Comparison of ENCODE assay signal across 1 cellular context in the genomic region with DNA sequence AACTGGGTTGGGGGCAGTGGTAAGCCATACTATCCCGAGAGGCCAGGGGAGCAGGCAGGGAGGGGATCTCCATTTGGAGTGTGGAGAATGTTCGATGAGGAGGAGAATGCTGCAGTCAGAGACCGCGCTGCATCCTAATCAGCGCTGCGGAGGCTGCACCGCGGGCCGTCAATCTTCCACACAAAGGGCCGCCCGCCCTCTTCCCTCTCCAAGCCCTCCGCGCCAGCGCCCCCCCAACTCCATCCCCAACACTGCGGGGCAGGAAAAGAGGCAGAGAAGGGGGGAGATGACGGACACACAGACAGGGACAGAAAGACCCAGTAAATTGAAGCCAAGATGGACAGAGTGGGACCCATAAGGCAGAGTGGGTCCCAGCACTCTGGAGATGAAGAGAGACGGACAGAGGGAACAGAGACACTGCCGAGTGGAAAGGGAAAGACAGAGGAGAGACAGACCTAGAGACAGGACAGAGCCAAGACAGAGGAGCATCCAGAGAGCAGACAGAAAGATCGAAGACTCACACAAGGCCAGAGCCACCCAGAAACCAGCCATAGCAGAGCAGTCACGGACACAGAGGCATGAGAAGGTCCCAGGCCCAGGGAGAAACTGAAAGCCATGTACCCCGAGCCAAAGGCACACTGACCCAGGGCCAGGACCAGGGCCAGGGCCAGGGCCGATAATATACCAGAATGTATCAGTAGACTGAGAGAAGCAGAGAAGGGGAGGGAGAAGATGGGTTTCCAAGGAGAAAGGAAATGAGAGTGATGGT.
TF ChIP-seq lines count a peak whose summit lies in the region.

No MANE protein-coding gene starts in this region.

TF ChIP-seq in GM23338, 12 proteins besides CTCF, POLR2A, EP300 and RAD21 (continued from another document):
- TF ChIP-seq, protein P1, sequence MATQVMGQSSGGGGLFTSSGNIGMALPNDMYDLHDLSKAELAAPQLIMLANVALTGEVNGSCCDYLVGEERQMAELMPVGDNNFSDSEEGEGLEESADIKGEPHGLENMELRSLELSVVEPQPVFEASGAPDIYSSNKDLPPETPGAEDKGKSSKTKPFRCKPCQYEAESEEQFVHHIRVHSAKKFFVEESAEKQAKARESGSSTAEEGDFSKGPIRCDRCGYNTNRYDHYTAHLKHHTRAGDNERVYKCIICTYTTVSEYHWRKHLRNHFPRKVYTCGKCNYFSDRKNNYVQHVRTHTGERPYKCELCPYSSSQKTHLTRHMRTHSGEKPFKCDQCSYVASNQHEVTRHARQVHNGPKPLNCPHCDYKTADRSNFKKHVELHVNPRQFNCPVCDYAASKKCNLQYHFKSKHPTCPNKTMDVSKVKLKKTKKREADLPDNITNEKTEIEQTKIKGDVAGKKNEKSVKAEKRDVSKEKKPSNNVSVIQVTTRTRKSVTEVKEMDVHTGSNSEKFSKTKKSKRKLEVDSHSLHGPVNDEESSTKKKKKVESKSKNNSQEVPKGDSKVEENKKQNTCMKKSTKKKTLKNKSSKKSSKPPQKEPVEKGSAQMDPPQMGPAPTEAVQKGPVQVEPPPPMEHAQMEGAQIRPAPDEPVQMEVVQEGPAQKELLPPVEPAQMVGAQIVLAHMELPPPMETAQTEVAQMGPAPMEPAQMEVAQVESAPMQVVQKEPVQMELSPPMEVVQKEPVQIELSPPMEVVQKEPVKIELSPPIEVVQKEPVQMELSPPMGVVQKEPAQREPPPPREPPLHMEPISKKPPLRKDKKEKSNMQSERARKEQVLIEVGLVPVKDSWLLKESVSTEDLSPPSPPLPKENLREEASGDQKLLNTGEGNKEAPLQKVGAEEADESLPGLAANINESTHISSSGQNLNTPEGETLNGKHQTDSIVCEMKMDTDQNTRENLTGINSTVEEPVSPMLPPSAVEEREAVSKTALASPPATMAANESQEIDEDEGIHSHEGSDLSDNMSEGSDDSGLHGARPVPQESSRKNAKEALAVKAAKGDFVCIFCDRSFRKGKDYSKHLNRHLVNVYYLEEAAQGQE (IDR thresholded peaks at IDR 0.05; ENCODE audit: unreplicated experiment): no peak
- TF ChIP-seq, protein P2, sequence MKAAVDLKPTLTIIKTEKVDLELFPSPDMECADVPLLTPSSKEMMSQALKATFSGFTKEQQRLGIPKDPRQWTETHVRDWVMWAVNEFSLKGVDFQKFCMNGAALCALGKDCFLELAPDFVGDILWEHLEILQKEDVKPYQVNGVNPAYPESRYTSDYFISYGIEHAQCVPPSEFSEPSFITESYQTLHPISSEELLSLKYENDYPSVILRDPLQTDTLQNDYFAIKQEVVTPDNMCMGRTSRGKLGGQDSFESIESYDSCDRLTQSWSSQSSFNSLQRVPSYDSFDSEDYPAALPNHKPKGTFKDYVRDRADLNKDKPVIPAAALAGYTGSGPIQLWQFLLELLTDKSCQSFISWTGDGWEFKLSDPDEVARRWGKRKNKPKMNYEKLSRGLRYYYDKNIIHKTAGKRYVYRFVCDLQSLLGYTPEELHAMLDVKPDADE (IDR thresholded peaks at IDR 0.05): no peak
- TF ChIP-seq JUNB (IDR thresholded peaks at IDR 0.05; ENCODE audit: unreplicated experiment) (no peak), ZNF114 (CRISPR knock-in tag; IDR thresholded peaks at IDR 0.05) (no peak), STAT1 (IDR thresholded peaks at IDR 0.05; ENCODE audit: unreplicated experiment) (no peak), NANOG (IDR thresholded peaks at IDR 0.05; ENCODE audit: borderline replicate concordance) (no peak), EZH2phosphoT487 (IDR thresholded peaks at IDR 0.05; ENCODE audit: unreplicated experiment) (peak; percentile 26), CREB1 (CRISPR knock-in tag; IDR thresholded peaks at IDR 0.05; ENCODE audit: low read depth) (no peak), ZNF331 (CRISPR knock-in tag; IDR thresholded peaks at IDR 0.05; ENCODE audit: low read depth) (no peak), POLR2AphosphoS5 (IDR thresholded peaks at IDR 0.05; ENCODE audit: low read depth) (no peak), EZH2 (IDR thresholded peaks at IDR 0.05; ENCODE audit: low read depth, unreplicated experiment) (peak; percentile 88)
